16 cellular contexts compared by ENCODE assay signal in the genomic region with DNA sequence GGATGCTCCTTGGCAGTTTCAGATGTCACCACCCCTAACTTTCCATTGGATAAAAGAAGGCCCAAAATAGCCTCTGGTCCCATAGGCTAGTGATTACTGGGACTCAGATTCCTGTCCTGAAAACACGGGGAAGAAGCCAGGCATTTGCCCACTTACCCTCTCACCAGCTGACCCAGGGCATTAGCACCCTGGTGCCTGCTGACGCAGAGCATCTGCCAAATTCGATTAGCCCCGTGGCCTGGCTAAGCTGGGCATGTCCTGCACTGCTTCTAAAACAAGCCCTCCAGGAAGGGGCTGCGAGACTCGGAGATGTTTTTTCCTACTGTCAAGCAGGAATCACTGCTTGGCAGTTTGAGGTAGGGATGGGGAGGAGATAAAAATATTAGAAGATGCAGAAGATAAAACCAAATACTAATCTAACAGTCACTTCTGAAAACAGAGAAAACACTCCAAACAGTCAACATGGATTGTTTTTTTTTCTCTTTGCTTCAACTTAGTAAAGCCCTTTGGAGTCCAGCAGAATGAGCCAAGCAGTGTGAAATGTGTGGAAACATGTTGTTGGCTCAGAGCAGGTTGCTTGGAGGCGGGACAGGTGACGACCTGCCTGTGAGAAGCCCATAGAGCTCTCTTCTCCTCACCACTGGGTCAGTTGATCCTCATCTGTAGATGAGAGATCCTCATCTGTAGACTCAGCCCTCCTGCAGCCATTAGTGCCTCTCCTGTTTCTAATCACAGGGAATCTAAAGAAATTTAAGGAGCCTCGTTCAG. TPM values are rescaled to one million over a fixed set of nuclear protein-coding genes. Genes with fewer than 3 reads are reported as not detected.
DNase-seq lines count a peak whose midpoint lies in the region; ATAC-seq and TF ChIP-seq lines count a peak whose summit lies in the region.
"Had no signal": no experiment of that assay in that cellular context is flagged by ENCODE, and none has a peak within 500 bp of the region (broad histone marks: within the 10 kb centered on the region; RNA-seq: fewer than 3 reads in every experiment).

No MANE protein-coding gene starts in this region.

- H4K20me1 ChIP-seq in GM23248 (ENCODE audit: insufficient read depth): no peaks in the 10 kb centered on the region

- 65 to 71% methylated on average over 9 of the region's 9 CpGs for WGBS in GM23248 (ENCODE audit: low coverage in 1 of 2, low lambda C conversion rate in 2 of 2, missing lambda C conversion rate in 2 of 2), 2 experiments
- 84 to 90% methylated on average over 9 of the region's 9 CpGs for WGBS in body of pancreas, 2 donors

- H3K9me3 ChIP-seq in GM23248 (ENCODE audit: low read depth) (no peaks in the 10 kb centered on the region), body of pancreas (no peaks in the 10 kb centered on the region)

- H2AFZ ChIP-seq in GM23248: no peak overlapping the region

- H3F3A ChIP-seq in GM23248 (ENCODE audit: insufficient read depth): peaks cover 58% of the 10 kb centered on the region

- H3K4me3 ChIP-seq in GM23248 (no peak overlapping the region), body of pancreas (no peak overlapping the region)

- H3K36me3 Mint-ChIP-seq in activated CD4-positive, alpha-beta T cell treated with anti-CD3 and anti-CD28 coated beads for 36 hours (ENCODE audit: low read depth): no peaks in the 10 kb centered on the region
- H3K36me3 Mint-ChIP-seq: CD4-positive, alpha-beta memory T cell had no signal

- no peaks in the 10 kb centered on the region for H3K4me1 Mint-ChIP-seq in activated CD4-positive, alpha-beta T cell treated with anti-CD3 and anti-CD28 coated beads for 36 hours
- H3K4me1 Mint-ChIP-seq in stimulated activated naive CD8-positive, alpha-beta T cell treated with anti-CD3 and anti-CD28 coated beads, Interleukin-15, amount 100 ng/mL, for 72 hours: no peaks in the 10 kb centered on the region
- H3K4me1 Mint-ChIP-seq: CD4-positive, alpha-beta memory T cell had no signal

- TF ChIP-seq CTCF in body of pancreas (IDR thresholded peaks at IDR 0.05): no peak

- H3K9me3 Mint-ChIP-seq in activated CD4-positive, alpha-beta T cell treated with anti-CD3 and anti-CD28 coated beads for 36 hours (ENCODE audit: low read depth): no peaks in the 10 kb centered on the region
- no peaks in the 10 kb centered on the region for H3K9me3 Mint-ChIP-seq in stimulated activated naive CD8-positive, alpha-beta T cell treated with anti-CD3 and anti-CD28 coated beads, Interleukin-15, amount 100 ng/mL, for 72 hours

- H3K27ac ChIP-seq in GM23248 (no peak overlapping the region), body of pancreas (no peak overlapping the region)
- H3K27ac ChIP-seq: RWPE1 had no signal

- no peak overlapping the region for H3K27ac Mint-ChIP-seq in activated CD4-positive, alpha-beta T cell treated with anti-CD3 and anti-CD28 coated beads for 36 hours
- no peak overlapping the region for H3K27ac Mint-ChIP-seq in stimulated activated naive CD8-positive, alpha-beta T cell treated with anti-CD3 and anti-CD28 coated beads, Interleukin-15, amount 100 ng/mL, for 72 hours

- CTCF ChIA-PET in activated CD4-positive, alpha-beta T cell treated with anti-CD3 and anti-CD28 coated beads for 36 hours (lab: Charles Lee): no interaction called here

- H3K27me3 ChIP-seq in GM23248 (replicated peaks; ENCODE audit: insufficient read depth) (no peaks in the 10 kb centered on the region), body of pancreas (no peaks in the 10 kb centered on the region)

- no peaks in the 10 kb centered on the region for H3K9me2 ChIP-seq in GM23248 (ENCODE audit: insufficient read depth)

- intact Hi-C loops in cardiac septum (cut with DNase I): loop anchor here (5.0 kb wide), 1 partner anchor 134 kb away; no protein-coding TSS in a partner anchor
- intact Hi-C loops in body of pancreas (cut with DNase I): no loop called here
- intact Hi-C loops in activated CD4-positive, alpha-beta T cell treated with anti-CD3 and anti-CD28 coated beads for 36 hours (cut with DNase I, micrococcal nuclease): no loop called here

- DNase-seq in GM23248 (peak; percentile 33), amniotic epithelial cell (ENCODE audit: low read depth) (peak; percentile 48), cardiac septum (ENCODE audit: low spot score) (peak; percentile 77), myocyte (ENCODE audit: low read depth) (peak; percentile 61), NOMO-1 (lab: John Stamatoyannopoulos, UW; ENCODE audit: unreplicated experiment in 2 of 2) (no peak), body of pancreas (no peak)
- no peak for DNase-seq in activated CD4-positive, alpha-beta T cell treated with anti-CD3 and anti-CD28 coated beads for 36 hours
- no peak for DNase-seq in stimulated activated naive CD8-positive, alpha-beta T cell treated with anti-CD3 and anti-CD28 coated beads, Interleukin-15, amount 100 ng/mL, for 72 hours
- DNase-seq: CD4-positive, alpha-beta memory T cell; DMS79; NCI-H146; NCI-H2081 treated with DMSO at 0.1 percent for 48 hours; NCI-H2227 treated with DMSO at 0.1 percent for 48 hours; NCI-H524 treated with DMSO at 0.1 percent for 48 hours; NK-92 treated with Interleukin-12 subunit alpha and Interleukin-12 subunit beta, amount 100 ng/mL, for 24 hours had no signal

- H3K4me1 ChIP-seq in GM23248 (ENCODE audit: insufficient read depth) (no peaks in the 10 kb centered on the region), body of pancreas (no peaks in the 10 kb centered on the region)

- H3K4me2 ChIP-seq in GM23248 (ENCODE audit: unreplicated experiment): no peak overlapping the region

- H3K79me2 ChIP-seq in GM23248 (ENCODE audit: insufficient read depth): no peaks in the 10 kb centered on the region

- H3K36me3 ChIP-seq in GM23248 (ENCODE audit: low read depth): no peaks in the 10 kb centered on the region
- peaks cover 0 to 2% of the 10 kb centered on the region in 2 donors for H3K36me3 ChIP-seq in body of pancreas (replicated peaks in 1 of 2; ENCODE audit: insufficient read depth in 1 of 2, low read depth in 2 of 2)

- H3K4me3 Mint-ChIP-seq in activated CD4-positive, alpha-beta T cell treated with anti-CD3 and anti-CD28 coated beads for 36 hours: no peak overlapping the region
- H3K4me3 Mint-ChIP-seq in stimulated activated naive CD8-positive, alpha-beta T cell treated with anti-CD3 and anti-CD28 coated beads, Interleukin-15, amount 100 ng/mL, for 72 hours: no peak overlapping the region
- H3K4me3 Mint-ChIP-seq: CD4-positive, alpha-beta memory T cell had no signal

- no peak for ATAC-seq in body of pancreas
- no peak for ATAC-seq in activated CD4-positive, alpha-beta T cell treated with anti-CD3 and anti-CD28 coated beads for 36 hours
- ATAC-seq in stimulated activated naive CD8-positive, alpha-beta T cell treated with anti-CD3 and anti-CD28 coated beads, Interleukin-15, amount 100 ng/mL, for 72 hours: no peak

- TF ChIP-seq POLR2A in body of pancreas (IDR thresholded peaks at IDR 0.05): no peak

- no peak overlapping the region for H3K9ac ChIP-seq in GM23248

- POLR2A ChIA-PET in activated CD4-positive, alpha-beta T cell treated with anti-CD3 and anti-CD28 coated beads for 36 hours (lab: Charles Lee): no interaction called here

- in situ Hi-C loops in GM23248 (cut with MboI): no loop called here

- no peaks in the 10 kb centered on the region for H3K27me3 Mint-ChIP-seq in activated CD4-positive, alpha-beta T cell treated with anti-CD3 and anti-CD28 coated beads for 36 hours
- no peaks in the 10 kb centered on the region for H3K27me3 Mint-ChIP-seq in stimulated activated naive CD8-positive, alpha-beta T cell treated with anti-CD3 and anti-CD28 coated beads, Interleukin-15, amount 100 ng/mL, for 72 hours
- H3K27me3 Mint-ChIP-seq: CD4-positive, alpha-beta memory T cell had no signal

RNA-seq across cellular contexts. Expression of gene BDNF, which starts 54.0 kb away (rescaled TPM):
- 63.6 and 64.1 TPM in 2 replicates for total RNA-seq in GM23248 (2014; rRNA removed; shearing (Covaris generic))
- 58.1 and 59.7 TPM in 2 replicates for polyA plus RNA-seq in GM23248 (2016; fragmentation: Nextera tagmentation; extraction: Ambion mirVana)
- total RNA-seq in cardiac septum (8.4 TPM), myocyte (2.8 and 4.5 TPM in 2 replicates), body of pancreas (not detected)
- polyA plus RNA-seq in myocyte (2012): 3.0 TPM
- total RNA-seq in activated CD4-positive, alpha-beta T cell treated with anti-CD3 and anti-CD28 coated beads for 36 hours: not detected
- total RNA-seq: CD4-positive, alpha-beta memory T cell had no signal
- polyA plus RNA-seq: CD4-positive, alpha-beta memory T cell had no signal

Comparison
In these comparisons a context has a peak if more than half of its experiments do, and no peak if none do; other contexts are left out.
1. DNase-seq: peak in GM23248 (single experiment), amniotic epithelial cell (single experiment), cardiac septum (single experiment) and myocyte (single experiment); none in NOMO-1 (0 of 2), body of pancreas (0 of 4), activated CD4-positive, alpha-beta T cell treated with anti-CD3 and anti-CD28 coated beads for 36 hours (single experiment) and stimulated activated naive CD8-positive, alpha-beta T cell treated with anti-CD3 and anti-CD28 coated beads, Interleukin-15, amount 100 ng/mL, for 72 hours (0 of 2).